Comparison of ENCODE assay signal across 8 cellular contexts in the genomic region with DNA sequence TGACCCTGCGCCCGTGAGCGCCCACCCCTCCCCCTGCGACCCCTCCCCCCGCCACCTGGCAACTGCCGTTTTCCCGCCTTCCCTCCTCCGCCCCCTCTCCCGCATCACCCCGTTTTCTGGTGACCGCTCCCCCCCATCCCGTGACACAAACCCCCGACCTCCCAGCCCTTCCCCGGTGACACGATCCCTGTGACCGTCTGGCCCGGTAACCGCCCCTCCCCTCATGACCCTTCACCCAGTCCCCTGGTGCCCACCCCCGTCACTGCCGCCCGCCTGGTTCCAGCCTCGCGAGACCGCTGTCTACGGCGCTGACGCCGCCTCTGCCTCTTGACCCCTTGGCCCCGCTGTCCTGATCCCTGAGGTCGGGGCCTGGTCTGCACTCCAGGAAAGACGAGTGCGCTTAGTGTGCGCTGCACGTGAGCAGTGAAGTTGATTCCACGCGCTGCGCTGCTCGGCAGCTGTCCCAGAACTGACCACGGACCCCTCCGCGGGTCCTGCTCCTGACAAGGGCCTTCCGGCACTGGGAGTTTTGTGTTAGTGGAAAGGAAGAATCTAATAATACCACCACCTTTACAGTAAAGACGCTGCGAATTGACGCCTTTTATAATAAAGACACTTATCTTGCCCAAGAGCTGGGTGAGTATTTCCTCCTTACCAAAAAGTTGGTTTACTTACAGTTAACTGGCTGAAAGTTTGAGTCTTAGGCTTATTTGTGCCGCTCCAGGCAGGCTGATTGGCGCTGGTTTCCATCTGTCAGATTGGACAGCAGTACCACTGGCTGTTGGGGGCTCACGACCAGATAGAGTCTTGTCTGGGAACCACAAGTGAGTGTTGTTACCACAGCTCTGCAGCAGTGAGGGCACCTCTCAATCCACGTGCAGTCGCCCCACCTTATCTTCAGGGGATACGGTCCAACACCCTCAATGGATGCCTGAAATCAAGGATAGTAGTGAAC. TPM values are rescaled to one million over a fixed set of nuclear protein-coding genes. Genes with fewer than 3 reads are reported as not detected.
A peak's percentile ranks its signal among the peaks of the same experiment; 100 is the strongest.
DNase-seq lines count a peak whose midpoint lies in the region; ATAC-seq and TF ChIP-seq lines count a peak whose summit lies in the region.

No MANE protein-coding gene starts in this region.

- peaks cover 21% of the 10 kb centered on the region for H4K20me1 ChIP-seq in GM23338 (replicated peaks; ENCODE audit: insufficient read depth)
- H4K20me1 ChIP-seq in OCI-LY7 (ENCODE audit: insufficient read depth, low read length): no peaks in the 10 kb centered on the region; the same call in 1 of the 2 replicates

- peak overlapping the region; percentile 72 for H3K27ac Mint-ChIP-seq in GM23338
- H3K27ac Mint-ChIP-seq in activated T-helper 1 cell treated with anti-CD3 and anti-CD28 coated beads, Interleukin-12 subunit alpha, Interleukin-12 subunit beta, Interleukin-2, Interleukin-4 antibody, amounts not matched to agents 30 ng/mL and 10 ng/mL and 1 ng/mL, durations not matched to agents 14 hours and 24 hours and 36 hours: peak overlapping the region; percentile 92
- H3K27ac Mint-ChIP-seq in neural crest cell (ENCODE audit: unreplicated experiment): peak overlapping the region; percentile 87

- intact Hi-C loops in OCI-LY7 (cut with micrococcal nuclease; ENCODE audit: unreplicated experiment) (loop anchor here (1.0 to 5.0 kb wide), 2 partner anchors 14 to 57 kb away; partner anchors contain the start of genes DDX51 and NOC4L), tibial artery (cut with DNase I; ENCODE audit: low total_unique reads) (loop anchor here (5.0 kb wide), 1 partner anchor 402 kb away; no protein-coding TSS in a partner anchor)
- intact Hi-C loops in activated T-helper 1 cell treated with anti-CD3 and anti-CD28 coated beads, Interleukin-12 subunit alpha, Interleukin-12 subunit beta, Interleukin-2, Interleukin-4 antibody, amounts not matched to agents 30 ng/mL and 10 ng/mL and 1 ng/mL, durations not matched to agents 14 hours and 24 hours and 36 hours (cut with micrococcal nuclease): loop anchor here (1.0 to 10.0 kb wide), 10 partner anchors 59 to 1210 kb away; partner anchors contain the start of genes DDX51, EP400, FBRSL1 and NOC4L

- peak; percentile 74 for ATAC-seq in GM23338

- BruUV-seq in OCI-LY7 (replicated peaks; lab: Mats Ljungman, UMichigan): no TSS peak

- peak overlapping the region; percentile 87 for H3K4me2 ChIP-seq in GM23338
- H3K4me2 ChIP-seq in OCI-LY7 (ENCODE audit: low read length): peak overlapping the region; percentile 98

- H3K4me3 ChIP-seq in GM23338: peak overlapping the region; percentile 73
- peak overlapping the region; percentile 91 for H3K4me3 ChIP-seq in OCI-LY7 (ENCODE audit: low read depth, low read length, poor library complexity, severe bottlenecking)
- H3K4me3 ChIP-seq in fibroblast of the aortic adventitia (ENCODE audit: low read depth, low read length): peak overlapping the region; percentile 82
- H3K4me3 ChIP-seq in tibial artery: peak overlapping the region; percentile 85 to 100

- H3K79me2 ChIP-seq in GM23338 (replicated peaks; ENCODE audit: insufficient read depth): peaks cover 47% of the 10 kb centered on the region
- peaks cover 38% of the 10 kb centered on the region for H3K79me2 ChIP-seq in OCI-LY7 (ENCODE audit: insufficient read depth, low read depth, low read length)

- H3K36me3 Mint-ChIP-seq in GM23338 (ENCODE audit: low read depth): peaks cover 32% of the 10 kb centered on the region
- peaks cover 24% of the 10 kb centered on the region for H3K36me3 Mint-ChIP-seq in activated T-helper 1 cell treated with anti-CD3 and anti-CD28 coated beads, Interleukin-12 subunit alpha, Interleukin-12 subunit beta, Interleukin-2, Interleukin-4 antibody, amounts not matched to agents 30 ng/mL and 10 ng/mL and 1 ng/mL, durations not matched to agents 14 hours and 24 hours and 36 hours (ENCODE audit: low read depth)
- H3K36me3 Mint-ChIP-seq in neural crest cell (ENCODE audit: low read depth): peaks cover 4% of the 10 kb centered on the region

- H3K36me3 ChIP-seq in GM23338 (ENCODE audit: insufficient read depth): 0 out of 2 replicates have a peak, but pooled peaks cover 6% of the 10 kb centered on the region
- peaks cover 37% of the 10 kb centered on the region for H3K36me3 ChIP-seq in OCI-LY7 (ENCODE audit: insufficient read depth, low read length)
- H3K36me3 ChIP-seq in tibial artery: peaks cover 0 to 11% (median 0%) of the 10 kb centered on the region in 3 donors

- POLR2A ChIA-PET in OCI-LY7 (lab: Charles Lee): interaction anchor here (1.0 kb wide), 1 partner anchor 15 kb away, joined by 4 read pairs; no protein-coding TSS in a partner anchor

- peak; percentile 68 for DNase-seq in CMK (ENCODE audit: low read depth)
- DNase-seq in GM23338 (ENCODE audit: low spot score): peak; percentile 84
- DNase-seq in OCI-LY7 (ENCODE audit: low spot score): peak; percentile 47
- peak; percentile 41 for DNase-seq in activated T-helper 1 cell treated with anti-CD3 and anti-CD28 coated beads, Interleukin-12 subunit alpha, Interleukin-12 subunit beta, Interleukin-2, Interleukin-4 antibody, amounts not matched to agents 30 ng/mL and 10 ng/mL and 1 ng/mL, durations not matched to agents 14 hours and 24 hours and 36 hours (ENCODE audit: low spot score)
- peak; percentile 42 for DNase-seq in fibroblast of the aortic adventitia (ENCODE audit: low read depth)
- peak; percentile 65 for DNase-seq in neural crest cell (ENCODE audit: low read depth, low spot score)
- DNase-seq in tibial artery: peak; percentile 54 to 81
- DNase-seq in NCI-H2171 treated with DMSO at 0.1 percent for 48 hours (lab: John Stamatoyannopoulos, UW): no peak

- H3K27me3 ChIP-seq in GM23338 (ENCODE audit: insufficient read depth): no peaks in the 10 kb centered on the region
- H3K27me3 ChIP-seq in tibial artery: no peaks in the 10 kb centered on the region

- 0 out of 2 replicates have a peak overlapping the region, but pooled peaks have one; percentile 36 for H3K27ac ChIP-seq in GM23338 (ENCODE audit: low read depth)
- H3K27ac ChIP-seq in OCI-LY7 (ENCODE audit: low read depth, low read length, poor library complexity, severe bottlenecking): peak overlapping the region; percentile 57
- peak overlapping the region; percentile 84 to 90 for H3K27ac ChIP-seq in tibial artery

- H3K9me3 ChIP-seq in OCI-LY7 (ENCODE audit: low read length): peaks cover 6% of the 10 kb centered on the region; the same call in 1 of the 2 replicates
- no peaks in the 10 kb centered on the region for H3K9me3 ChIP-seq in tibial artery

- H3K4me1 Mint-ChIP-seq in GM23338 (peaks cover 18% of the 10 kb centered on the region), neural crest cell (peaks cover 27% of the 10 kb centered on the region)
- H3K4me1 Mint-ChIP-seq in activated T-helper 1 cell treated with anti-CD3 and anti-CD28 coated beads, Interleukin-12 subunit alpha, Interleukin-12 subunit beta, Interleukin-2, Interleukin-4 antibody, amounts not matched to agents 30 ng/mL and 10 ng/mL and 1 ng/mL, durations not matched to agents 14 hours and 24 hours and 36 hours (ENCODE audit: low read depth): peaks cover 27% of the 10 kb centered on the region

- H3K9me3 Mint-ChIP-seq in GM23338 (no peaks in the 10 kb centered on the region), neural crest cell (no peaks in the 10 kb centered on the region)
- no peaks in the 10 kb centered on the region for H3K9me3 Mint-ChIP-seq in activated T-helper 1 cell treated with anti-CD3 and anti-CD28 coated beads, Interleukin-12 subunit alpha, Interleukin-12 subunit beta, Interleukin-2, Interleukin-4 antibody, amounts not matched to agents 30 ng/mL and 10 ng/mL and 1 ng/mL, durations not matched to agents 14 hours and 24 hours and 36 hours

- H3K9me2 ChIP-seq in GM23338 (ENCODE audit: insufficient read depth): no peaks in the 10 kb centered on the region
- H3K9me2 ChIP-seq in OCI-LY7 (ENCODE audit: insufficient read depth, low read length): no peaks in the 10 kb centered on the region

- H3K4me1 ChIP-seq in GM23338 (ENCODE audit: insufficient read depth) (peaks cover 8% of the 10 kb centered on the region), OCI-LY7 (ENCODE audit: insufficient read depth, low read length, poor library complexity, severe bottlenecking) (peaks cover 34% of the 10 kb centered on the region), tibial artery (peaks cover 0 to 17% (median 13%) of the 10 kb centered on the region in 4 donors)

- CTCF ChIA-PET in OCI-LY7 (lab: Charles Lee; ENCODE audit: unreplicated experiment): interaction anchor here (0.6 kb wide), 1 partner anchor 487 kb away, joined by 3 read pairs; no protein-coding TSS in a partner anchor

- TF ChIP-seq CTCF in GM23338 (conservative IDR thresholded peaks at IDR 0.05; ENCODE audit: low read depth in 2 of 2): no peak
- TF ChIP-seq CTCF in OCI-LY7 (conservative IDR thresholded peaks at IDR 0.05; ENCODE audit: low read length): no peak
- TF ChIP-seq CTCF in fibroblast of the aortic adventitia (IDR thresholded peaks at IDR 0.05; ENCODE audit: insufficient read depth, low read length): no peak
- no peak for TF ChIP-seq CTCF in neural crest cell (conservative IDR thresholded peaks at IDR 0.05)
- no peak for TF ChIP-seq CTCF in tibial artery (IDR thresholded peaks at IDR 0.05)

- no peak overlapping the region for H2AFZ ChIP-seq in GM23338
- no peak overlapping the region for H2AFZ ChIP-seq in OCI-LY7 (ENCODE audit: low read length)

- peak overlapping the region; percentile 84 for H3K4me3 Mint-ChIP-seq in GM23338
- H3K4me3 Mint-ChIP-seq in activated T-helper 1 cell treated with anti-CD3 and anti-CD28 coated beads, Interleukin-12 subunit alpha, Interleukin-12 subunit beta, Interleukin-2, Interleukin-4 antibody, amounts not matched to agents 30 ng/mL and 10 ng/mL and 1 ng/mL, durations not matched to agents 14 hours and 24 hours and 36 hours: peak overlapping the region; percentile 95
- peak overlapping the region; percentile 95 for H3K4me3 Mint-ChIP-seq in neural crest cell

- H3F3A ChIP-seq in GM23338 (replicated peaks; ENCODE audit: low read depth): peaks cover 7% of the 10 kb centered on the region; the same call in 1 of the 2 replicates

- H3K27me3 Mint-ChIP-seq in GM23338 (ENCODE audit: insufficient read depth, low read depth, poor library complexity) (peaks cover 9% of the 10 kb centered on the region), neural crest cell (ENCODE audit: low read depth) (peaks cover 5% of the 10 kb centered on the region)
- no peaks in the 10 kb centered on the region for H3K27me3 Mint-ChIP-seq in activated T-helper 1 cell treated with anti-CD3 and anti-CD28 coated beads, Interleukin-12 subunit alpha, Interleukin-12 subunit beta, Interleukin-2, Interleukin-4 antibody, amounts not matched to agents 30 ng/mL and 10 ng/mL and 1 ng/mL, durations not matched to agents 14 hours and 24 hours and 36 hours (ENCODE audit: insufficient read depth)

RNA-seq across cellular contexts. Expression of gene DDX51, which starts 59.2 kb away (rescaled TPM):
- 18.3 and 19.3 TPM in 2 replicates for total RNA-seq in GM23338 (2014; rRNA removed; shearing (Covaris generic))
- polyA plus RNA-seq in GM23338 (2016; fragmentation: Nextera tagmentation; extraction: Ambion mirVana): 12.4 and 13.0 TPM in 2 replicates
- 46.2 and 47.1 TPM in 2 replicates for total RNA-seq in OCI-LY7 (2014; rRNA removed; shearing (Covaris generic))
- total RNA-seq in OCI-LY7 (2022): 63.1 and 63.5 TPM in 2 replicates
- total RNA-seq in activated T-helper 1 cell treated with anti-CD3 and anti-CD28 coated beads, Interleukin-12 subunit alpha, Interleukin-12 subunit beta, Interleukin-2, Interleukin-4 antibody, amounts not matched to agents 30 ng/mL and 10 ng/mL and 1 ng/mL, durations not matched to agents 14 hours and 24 hours and 36 hours: 48.8 and 55.0 TPM in 2 replicates
- 9.4 and 14.1 TPM in 2 replicates for total RNA-seq in fibroblast of the aortic adventitia (ENCODE audit: low replicate concordance)
- 27.7 and 33.3 TPM in 2 replicates for total RNA-seq in neural crest cell

RNA-seq across cellular contexts. Expression of gene NOC4L, which starts 59.3 kb away (rescaled TPM):
- total RNA-seq in GM23338 (2014; rRNA removed; shearing (Covaris generic)): 32.7 and 42.4 TPM in 2 replicates
- 54.7 and 58.5 TPM in 2 replicates for polyA plus RNA-seq in GM23338 (2016; fragmentation: Nextera tagmentation; extraction: Ambion mirVana)
- 25.0 and 31.0 TPM in 2 replicates for total RNA-seq in OCI-LY7 (2014; rRNA removed; shearing (Covaris generic))
- total RNA-seq in OCI-LY7 (2022) (43.7 and 47.6 TPM in 2 replicates), fibroblast of the aortic adventitia (ENCODE audit: low replicate concordance) (5.7 and 13.2 TPM in 2 replicates), neural crest cell (36.4 and 40.4 TPM in 2 replicates)
- 49.5 and 51.3 TPM in 2 replicates for total RNA-seq in activated T-helper 1 cell treated with anti-CD3 and anti-CD28 coated beads, Interleukin-12 subunit alpha, Interleukin-12 subunit beta, Interleukin-2, Interleukin-4 antibody, amounts not matched to agents 30 ng/mL and 10 ng/mL and 1 ng/mL, durations not matched to agents 14 hours and 24 hours and 36 hours

Comparison
In these comparisons a context has a peak if more than half of its experiments do, and no peak if none do; other contexts are left out.
1. H3K27ac ChIP-seq: peak in every context shown above with its lines; median percentile 87 in tibial artery; 57 in OCI-LY7; 36 in GM23338.